ENCODE assay signal across 11 cellular contexts in genomic region chr17:60964160-60964559, GRCh38.
"Had no signal": no experiment of that assay in that cellular context is flagged by ENCODE, and none has a peak within 500 bp of the region (broad histone marks: within the 10 kb centered on the region; RNA-seq: fewer than 3 reads in every experiment).

No MANE protein-coding gene starts in this region.

- FAIRE-seq: H1, H54 had no signal

- H3K27ac Mint-ChIP-seq: GM23338, H9, HFFc6 had no signal

- H3K4me1 ChIP-seq: HAP-1 had no signal

- H3K27ac ChIP-seq: GM23248 had no signal

- H3K36me3 ChIP-seq: HAP-1 had no signal

- H3K9me3 ChIP-seq: HAP-1 had no signal

- H3K4me2 ChIP-seq: GM23338 had no signal

- H2AFZ ChIP-seq: GM23248, GM23338 had no signal

- ATAC-seq: GM23338, HCT116 had no signal

- DNase-seq: GM23248, GOT3, H7, H9, HCEC 1CT, HFFc6 had no signal

- H3K4me3 Mint-ChIP-seq: GM23338, H9, HFFc6 had no signal

- H3K4me3 ChIP-seq: GM23248, GM23338, HAP-1 had no signal

- H3K9ac ChIP-seq: GM23248 had no signal
